9 cellular contexts compared by ENCODE assay signal in genomic region chrX:54045563-54046228, GRCh38. TPM values are rescaled to one million over a fixed set of nuclear protein-coding genes. Genes with fewer than 3 reads are reported as not detected.
A peak's percentile ranks its signal among the peaks of the same experiment; 100 is the strongest.
DNase-seq lines count a peak whose midpoint lies in the region; ATAC-seq and TF ChIP-seq lines count a peak whose summit lies in the region.
"Had no signal": no experiment of that assay in that cellular context is flagged by ENCODE, and none has a peak within 500 bp of the region (broad histone marks: within the 10 kb centered on the region; RNA-seq: fewer than 3 reads in every experiment).

No MANE protein-coding gene starts in this region.

- peaks cover 1% of the 10 kb centered on the region for H3K36me3 Mint-ChIP-seq in activated T-cell treated with anti-CD3 and anti-CD28 coated beads, Interleukin-2, amount 50 U/mL, for 4 hours (ENCODE audit: insufficient read depth)

- peaks cover 18% of the 10 kb centered on the region for H3K79me2 ChIP-seq in OCI-LY3 (ENCODE audit: low read length)
- peaks cover 18% of the 10 kb centered on the region for H3K79me2 ChIP-seq in hepatocyte

- H3K4me3 ChIP-seq in OCI-LY3 (ENCODE audit: low read length), result peak overlapping the region; percentile 98
- H3K4me3 ChIP-seq in hepatocyte, result peak overlapping the region; percentile 5
- H3K4me3 ChIP-seq in thoracic aorta, result no peak overlapping the region

- no peaks in the 10 kb centered on the region for H3K9me2 ChIP-seq in hepatocyte (replicated peaks; ENCODE audit: insufficient read depth)

- DNase-seq in activated T-cell treated with anti-CD3 and anti-CD28 coated beads, Interleukin-2, amount 50 U/mL, for 4 hours, result no peak
- no peak for DNase-seq in activated T-cell treated with anti-CD3 and anti-CD28 coated beads, Interleukin-2, amount 50 U/mL, for 1 hour
- DNase-seq in hepatocyte (ENCODE audit: low spot score) (no peak), thoracic aorta (ENCODE audit: low spot score) (no peak), Kasumi-1 (lab: John Stamatoyannopoulos, UW) (no peak), SW 1271 (lab: John Stamatoyannopoulos, UW) (no peak)
- DNase-seq: C1 segment of cervical spinal cord had no signal

- H3K27ac ChIP-seq in OCI-LY3 (ENCODE audit: low read length), result peak overlapping the region; percentile 93
- H3K27ac ChIP-seq in hepatocyte, result peak overlapping the region; percentile 91
- H3K27ac ChIP-seq in thoracic aorta, result peak overlapping the region; percentile 85 to 97

- ATAC-seq in activated T-cell treated with anti-CD3 and anti-CD28 coated beads, Interleukin-2, amount 50 U/mL, for 4 hours, result no peak
- ATAC-seq in thoracic aorta (ENCODE audit: insufficient number of reproducible peaks, low FRiP score, low read depth) (no peak), GM21447 (IDR thresholded peaks at IDR 0.05; ENCODE audit: unreplicated experiment) (no peak)

- H4K20me1 ChIP-seq in OCI-LY3 (ENCODE audit: insufficient read depth, low read length) (no peaks in the 10 kb centered on the region), hepatocyte (ENCODE audit: insufficient read depth, poor library complexity, severe bottlenecking) (no peaks in the 10 kb centered on the region)

- H3K9ac ChIP-seq in OCI-LY3 (ENCODE audit: low read length), result peak overlapping the region; percentile 88; the same call in 1 of the 2 replicates

- H3K27me3 ChIP-seq in OCI-LY3 (ENCODE audit: low read depth, low read length), result no peaks in the 10 kb centered on the region
- no peaks in the 10 kb centered on the region for H3K27me3 ChIP-seq in hepatocyte
- H3K27me3 ChIP-seq in thoracic aorta (replicated peaks; ENCODE audit: insufficient read depth), result no peaks in the 10 kb centered on the region

- peak overlapping the region; percentile 26 for H3K4me3 Mint-ChIP-seq in activated T-cell treated with anti-CD3 and anti-CD28 coated beads, Interleukin-2, amount 50 U/mL, for 4 hours

- H3K4me2 ChIP-seq in OCI-LY3 (ENCODE audit: low read length) (peak overlapping the region; percentile 97), hepatocyte (peak overlapping the region; percentile 71)

- no peaks in the 10 kb centered on the region for H3K27me3 Mint-ChIP-seq in activated T-cell treated with anti-CD3 and anti-CD28 coated beads, Interleukin-2, amount 50 U/mL, for 4 hours (ENCODE audit: low read depth)

- H3K9me3 ChIP-seq in OCI-LY3 (ENCODE audit: insufficient read depth, low read length) (no peaks in the 10 kb centered on the region), hepatocyte (ENCODE audit: low read depth) (no peaks in the 10 kb centered on the region), thoracic aorta (no peaks in the 10 kb centered on the region)

- H2AFZ ChIP-seq in OCI-LY3 (ENCODE audit: low read depth, low read length) (no peak overlapping the region; the same call in none of the 2 replicates), hepatocyte (no peak overlapping the region)

- H3K36me3 ChIP-seq in OCI-LY3 (replicated peaks; ENCODE audit: low read depth, low read length), result peaks cover 6% of the 10 kb centered on the region
- H3K36me3 ChIP-seq in hepatocyte (replicated peaks; ENCODE audit: insufficient read depth, low read depth), result no peaks in the 10 kb centered on the region
- no peaks in the 10 kb centered on the region for H3K36me3 ChIP-seq in thoracic aorta

- peaks cover 12% of the 10 kb centered on the region for H3K4me1 Mint-ChIP-seq in activated T-cell treated with anti-CD3 and anti-CD28 coated beads, Interleukin-2, amount 50 U/mL, for 4 hours (ENCODE audit: low read depth)

- 75% methylated on average over 12 of the region's 12 CpGs for WGBS in hepatocyte (ENCODE audit: low lambda C conversion rate, missing lambda C conversion rate)

- peaks cover 10% of the 10 kb centered on the region for H3K4me1 ChIP-seq in OCI-LY3 (ENCODE audit: low read length)
- H3K4me1 ChIP-seq in hepatocyte (ENCODE audit: insufficient read depth), result peaks cover 4% of the 10 kb centered on the region
- no peaks in the 10 kb centered on the region for H3K4me1 ChIP-seq in thoracic aorta (ENCODE audit: control insufficient read depth in 1 of 2, low read depth in 2 of 2)

- no peaks in the 10 kb centered on the region for H3K9me3 Mint-ChIP-seq in activated T-cell treated with anti-CD3 and anti-CD28 coated beads, Interleukin-2, amount 50 U/mL, for 4 hours

- TF ChIP-seq CTCF in OCI-LY3 (IDR thresholded peaks at IDR 0.05; ENCODE audit: low read depth, low read length) (no peak), hepatocyte (IDR thresholded peaks at IDR 0.05; ENCODE audit: poor library complexity) (no peak), thoracic aorta (IDR thresholded peaks at IDR 0.05) (no peak)

RNA-seq across cellular contexts. Expression of gene PHF8, which starts 1.4 kb away (rescaled TPM):
- total RNA-seq in activated T-cell treated with anti-CD3 and anti-CD28 coated beads, Interleukin-2, amount 50 U/mL, for 4 hours, result 10 to 100 TPM; 46.8 to 54.2 (median 52.7) TPM
- total RNA-seq in hepatocyte, result 19.6 and 20.2 TPM in 2 replicates
- 11.1 TPM in 2 replicates for polyA plus RNA-seq in hepatocyte
- total RNA-seq in thoracic aorta, result 10 to 100 TPM; 32.9 to 55.4 TPM
